14 cellular contexts compared by ENCODE assay signal in genomic region chrX:20029728-20030127, GRCh38. TPM values are rescaled to one million over a fixed set of nuclear protein-coding genes. Genes with fewer than 3 reads are reported as not detected.
DNase-seq lines count a peak whose midpoint lies in the region; ATAC-seq and TF ChIP-seq lines count a peak whose summit lies in the region.
"Had no signal": no experiment of that assay in that cellular context is flagged by ENCODE, and none has a peak within 500 bp of the region (broad histone marks: within the 10 kb centered on the region; RNA-seq: fewer than 3 reads in every experiment).

No MANE protein-coding gene starts in this region.

- no peak for TF ChIP-seq CTCF in CD14-positive monocyte (IDR thresholded peaks at IDR 0.05)

- peaks cover 0 to 15% (median 0%) of the 10 kb centered on the region in 3 donors for H3K27me3 Mint-ChIP-seq in CD14-positive monocyte (ENCODE audit: low read depth in 3 of 3)
- H3K27me3 Mint-ChIP-seq: activated naive CD8-positive, alpha-beta T cell treated with anti-CD3 and anti-CD28 coated beads for 36 hours; T-cell had no signal

- H3K27ac Mint-ChIP-seq in CD14-positive monocyte, result no peak overlapping the region
- H3K27ac Mint-ChIP-seq: activated naive CD8-positive, alpha-beta T cell treated with anti-CD3 and anti-CD28 coated beads for 36 hours; memory B cell; T-cell had no signal

- in situ Hi-C loops in ACHN (cut with HindIII; ENCODE audit: low pct_ligation_motif_present, low pct_unique_long_range_greater_than_20kb, low sequenced_read_pairs), result no loop called here

- intact Hi-C loops in CD14-positive monocyte (cut with micrococcal nuclease), result no loop called here

- H3K36me3 Mint-ChIP-seq in CD14-positive monocyte, result no peaks in the 10 kb centered on the region
- H3K36me3 Mint-ChIP-seq: activated naive CD8-positive, alpha-beta T cell treated with anti-CD3 and anti-CD28 coated beads for 36 hours; memory B cell; T-cell had no signal

- no peaks in the 10 kb centered on the region for H3K4me1 Mint-ChIP-seq in CD14-positive monocyte
- H3K4me1 Mint-ChIP-seq: memory B cell had no signal

- DNase-seq in ACHN (peak; percentile 7), GM19238 (ENCODE audit: insufficient read length, low spot score) (peak; percentile 19), NOMO-1 treated with dmso at 0.1 percent for 144 hours (lab: John Stamatoyannopoulos, UW; ENCODE audit: unreplicated experiment) (peak; percentile 39), islet precursor cell (peak; percentile 60), CD14-positive monocyte (ENCODE audit: low spot score) (no peak)
- DNase-seq in stimulated activated CD4-positive, alpha-beta T cell treated with anti-CD3 and anti-CD28 coated beads, Interleukin-4, amount 100 ng/mL, for 4 hours, result no peak
- DNase-seq in activated naive CD4-positive, alpha-beta T cell treated with anti-CD3 and anti-CD28 coated beads, Interleukin-2, amount 50 U/mL, for 16 hours, result no peak
- DNase-seq: activated CD8-positive, alpha-beta memory T cell treated with anti-CD3 and anti-CD28 coated beads for 24 hours; activated naive CD8-positive, alpha-beta T cell treated with anti-CD3 and anti-CD28 coated beads for 36 hours; NCI-H748 treated with DMSO at 0.1 percent for 48 hours; psoas muscle had no signal

- no peak overlapping the region for H3K4me3 Mint-ChIP-seq in CD14-positive monocyte
- H3K4me3 Mint-ChIP-seq: activated naive CD8-positive, alpha-beta T cell treated with anti-CD3 and anti-CD28 coated beads for 36 hours; memory B cell; T-cell had no signal

- no peaks in the 10 kb centered on the region for H3K9me3 Mint-ChIP-seq in CD14-positive monocyte
- H3K9me3 Mint-ChIP-seq: activated naive CD8-positive, alpha-beta T cell treated with anti-CD3 and anti-CD28 coated beads for 36 hours; memory B cell; T-cell had no signal

- ATAC-seq in GM18868 (IDR thresholded peaks at IDR 0.05; ENCODE audit: unreplicated experiment), result no peak
- ATAC-seq: psoas muscle, T-cell had no signal

RNA-seq across cellular contexts. Expression of gene BCLAF3, which starts 38.9 kb away (rescaled TPM):
- 1 to 10 TPM in 1 of 2 donors, under 1 TPM in 1; 0.87 to 1.1 TPM for polyA plus RNA-seq in CD14-positive monocyte

Comparison
In these comparisons a context has a peak if more than half of its experiments do, and no peak if none do; other contexts are left out.
1. DNase-seq: peak in ACHN (single experiment), GM19238 (single experiment), NOMO-1 treated with dmso at 0.1 percent for 144 hours (single experiment) and islet precursor cell (single experiment); none in stimulated activated CD4-positive, alpha-beta T cell treated with anti-CD3 and anti-CD28 coated beads, Interleukin-4, amount 100 ng/mL, for 4 hours (0 of 2), CD14-positive monocyte (single experiment) and activated naive CD4-positive, alpha-beta T cell treated with anti-CD3 and anti-CD28 coated beads, Interleukin-2, amount 50 U/mL, for 16 hours (single experiment).